In the genomic region with DNA sequence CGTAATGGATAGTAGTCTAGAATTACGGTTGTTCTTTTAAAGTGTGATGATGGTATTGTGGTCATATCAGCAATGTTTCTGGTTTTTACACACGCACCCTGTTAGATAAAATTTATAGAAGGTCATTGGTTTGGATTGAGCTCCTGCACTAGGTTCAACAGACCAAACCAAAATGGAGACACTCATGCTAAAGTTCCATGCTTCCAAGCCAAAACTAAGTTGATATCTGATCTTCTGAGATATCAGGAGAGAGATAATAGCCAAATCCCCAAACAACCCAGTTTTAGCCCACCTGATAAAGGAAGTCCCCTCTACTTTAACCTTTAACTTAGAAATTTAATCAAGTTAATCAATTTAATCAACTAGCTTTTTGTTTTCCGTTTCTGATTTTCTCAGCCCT, we compare ENCODE assay signal across 1 cellular context.
TF ChIP-seq lines count a peak whose summit lies in the region.

No MANE protein-coding gene starts in this region.

TF ChIP-seq in K562, 482 proteins besides CTCF, POLR2A, EP300 and RAD21 (continued from another document and continues in another):
- TF ChIP-seq, protein P1, sequence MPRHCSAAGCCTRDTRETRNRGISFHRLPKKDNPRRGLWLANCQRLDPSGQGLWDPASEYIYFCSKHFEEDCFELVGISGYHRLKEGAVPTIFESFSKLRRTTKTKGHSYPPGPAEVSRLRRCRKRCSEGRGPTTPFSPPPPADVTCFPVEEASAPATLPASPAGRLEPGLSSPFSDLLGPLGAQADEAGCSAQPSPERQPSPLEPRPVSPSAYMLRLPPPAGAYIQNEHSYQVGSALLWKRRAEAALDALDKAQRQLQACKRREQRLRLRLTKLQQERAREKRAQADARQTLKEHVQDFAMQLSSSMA (CRISPR knock-in tag; IDR thresholded peaks at IDR 0.05): no peak
- TF ChIP-seq, protein P2, sequence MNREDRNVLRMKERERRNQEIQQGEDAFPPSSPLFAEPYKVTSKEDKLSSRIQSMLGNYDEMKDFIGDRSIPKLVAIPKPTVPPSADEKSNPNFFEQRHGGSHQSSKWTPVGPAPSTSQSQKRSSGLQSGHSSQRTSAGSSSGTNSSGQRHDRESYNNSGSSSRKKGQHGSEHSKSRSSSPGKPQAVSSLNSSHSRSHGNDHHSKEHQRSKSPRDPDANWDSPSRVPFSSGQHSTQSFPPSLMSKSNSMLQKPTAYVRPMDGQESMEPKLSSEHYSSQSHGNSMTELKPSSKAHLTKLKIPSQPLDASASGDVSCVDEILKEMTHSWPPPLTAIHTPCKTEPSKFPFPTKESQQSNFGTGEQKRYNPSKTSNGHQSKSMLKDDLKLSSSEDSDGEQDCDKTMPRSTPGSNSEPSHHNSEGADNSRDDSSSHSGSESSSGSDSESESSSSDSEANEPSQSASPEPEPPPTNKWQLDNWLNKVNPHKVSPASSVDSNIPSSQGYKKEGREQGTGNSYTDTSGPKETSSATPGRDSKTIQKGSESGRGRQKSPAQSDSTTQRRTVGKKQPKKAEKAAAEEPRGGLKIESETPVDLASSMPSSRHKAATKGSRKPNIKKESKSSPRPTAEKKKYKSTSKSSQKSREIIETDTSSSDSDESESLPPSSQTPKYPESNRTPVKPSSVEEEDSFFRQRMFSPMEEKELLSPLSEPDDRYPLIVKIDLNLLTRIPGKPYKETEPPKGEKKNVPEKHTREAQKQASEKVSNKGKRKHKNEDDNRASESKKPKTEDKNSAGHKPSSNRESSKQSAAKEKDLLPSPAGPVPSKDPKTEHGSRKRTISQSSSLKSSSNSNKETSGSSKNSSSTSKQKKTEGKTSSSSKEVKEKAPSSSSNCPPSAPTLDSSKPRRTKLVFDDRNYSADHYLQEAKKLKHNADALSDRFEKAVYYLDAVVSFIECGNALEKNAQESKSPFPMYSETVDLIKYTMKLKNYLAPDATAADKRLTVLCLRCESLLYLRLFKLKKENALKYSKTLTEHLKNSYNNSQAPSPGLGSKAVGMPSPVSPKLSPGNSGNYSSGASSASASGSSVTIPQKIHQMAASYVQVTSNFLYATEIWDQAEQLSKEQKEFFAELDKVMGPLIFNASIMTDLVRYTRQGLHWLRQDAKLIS (CRISPR knock-in tag; IDR thresholded peaks at IDR 0.05): no peak
- TF ChIP-seq HSF4 (CRISPR knock-in tag; IDR thresholded peaks at IDR 0.05; ENCODE audit: borderline replicate concordance) (peak; percentile 54; the same call in 1 of the 2 replicates), ZFP1 (CRISPR knock-in tag; IDR thresholded peaks at IDR 0.05) (0 out of 2 replicates have a peak, but pooled peaks have one; percentile 52), ZNF79 (CRISPR knock-in tag; IDR thresholded peaks at IDR 0.05; ENCODE audit: low read depth) (peak; percentile 81; the same call in 1 of the 2 replicates), RUNX1 (IDR thresholded peaks at IDR 0.05; ENCODE audit: low read depth) (no peak), DMBX1 (CRISPR knock-in tag; IDR thresholded peaks at IDR 0.05; ENCODE audit: borderline replicate concordance) (peak; percentile 96), PTRF (tag; IDR thresholded peaks at IDR 0.05) (peak; percentile 88), HMGXB4 (CRISPR knock-in tag; IDR thresholded peaks at IDR 0.05) (no peak), ZNF57 (CRISPR knock-in tag; IDR thresholded peaks at IDR 0.05) (0 out of 2 replicates have a peak, but pooled peaks have one; percentile 72), POLR2H (tag; IDR thresholded peaks at IDR 0.05; ENCODE audit: low read depth) (peak; percentile 46), ZNF609 (CRISPR knock-in tag; IDR thresholded peaks at IDR 0.05; ENCODE audit: borderline replicate concordance) (no peak), ELK1 (CRISPR knock-in tag; IDR thresholded peaks at IDR 0.05) (no peak), ZNF740 (CRISPR knock-in tag; IDR thresholded peaks at IDR 0.05) (no peak), ZNF740 (tag; IDR thresholded peaks at IDR 0.05) (peak in 1 of 2 experiments; percentile 94; a peak in 2 of 4 replicates), CREB3L1 (IDR thresholded peaks at IDR 0.05; ENCODE audit: borderline replicate concordance, low read depth) (no peak), ILF3 (IDR thresholded peaks at IDR 0.05; ENCODE audit: borderline replicate concordance) (no peak), PRMT5 (CRISPR knock-in tag; IDR thresholded peaks at IDR 0.05) (no peak), ZBTB17 (CRISPR knock-in tag; IDR thresholded peaks at IDR 0.05) (peak; percentile 58; the same call in 1 of the 2 replicates), BCL6 (CRISPR knock-in tag; IDR thresholded peaks at IDR 0.05) (peak; percentile 64), CREM (IDR thresholded peaks at IDR 0.05; ENCODE audit: low read depth) (no peak), HOXB6 (CRISPR knock-in tag; IDR thresholded peaks at IDR 0.05; ENCODE audit: borderline replicate concordance) (no peak), STAT5B (CRISPR knock-in tag; IDR thresholded peaks at IDR 0.05) (0 out of 2 replicates have a peak, but pooled peaks have one; percentile 9), GTF2A2 (tag; IDR thresholded peaks at IDR 0.05) (peak; percentile 84), THRB (CRISPR knock-in tag; conservative IDR thresholded peaks at IDR 0.05) (peak; percentile 68; the same call in 1 of the 2 replicates)
- TF ChIP-seq, protein P3, sequence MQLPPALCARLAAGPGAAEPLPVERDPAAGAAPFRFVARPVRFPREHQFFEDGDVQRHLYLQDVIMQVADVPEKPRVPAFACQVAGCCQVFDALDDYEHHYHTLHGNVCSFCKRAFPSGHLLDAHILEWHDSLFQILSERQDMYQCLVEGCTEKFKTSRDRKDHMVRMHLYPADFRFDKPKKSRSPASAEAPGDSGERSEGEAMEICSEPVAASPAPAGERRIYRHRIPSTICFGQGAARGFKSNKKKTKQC (CRISPR knock-in tag; IDR thresholded peaks at IDR 0.05): no peak
- TF ChIP-seq, protein P4, sequence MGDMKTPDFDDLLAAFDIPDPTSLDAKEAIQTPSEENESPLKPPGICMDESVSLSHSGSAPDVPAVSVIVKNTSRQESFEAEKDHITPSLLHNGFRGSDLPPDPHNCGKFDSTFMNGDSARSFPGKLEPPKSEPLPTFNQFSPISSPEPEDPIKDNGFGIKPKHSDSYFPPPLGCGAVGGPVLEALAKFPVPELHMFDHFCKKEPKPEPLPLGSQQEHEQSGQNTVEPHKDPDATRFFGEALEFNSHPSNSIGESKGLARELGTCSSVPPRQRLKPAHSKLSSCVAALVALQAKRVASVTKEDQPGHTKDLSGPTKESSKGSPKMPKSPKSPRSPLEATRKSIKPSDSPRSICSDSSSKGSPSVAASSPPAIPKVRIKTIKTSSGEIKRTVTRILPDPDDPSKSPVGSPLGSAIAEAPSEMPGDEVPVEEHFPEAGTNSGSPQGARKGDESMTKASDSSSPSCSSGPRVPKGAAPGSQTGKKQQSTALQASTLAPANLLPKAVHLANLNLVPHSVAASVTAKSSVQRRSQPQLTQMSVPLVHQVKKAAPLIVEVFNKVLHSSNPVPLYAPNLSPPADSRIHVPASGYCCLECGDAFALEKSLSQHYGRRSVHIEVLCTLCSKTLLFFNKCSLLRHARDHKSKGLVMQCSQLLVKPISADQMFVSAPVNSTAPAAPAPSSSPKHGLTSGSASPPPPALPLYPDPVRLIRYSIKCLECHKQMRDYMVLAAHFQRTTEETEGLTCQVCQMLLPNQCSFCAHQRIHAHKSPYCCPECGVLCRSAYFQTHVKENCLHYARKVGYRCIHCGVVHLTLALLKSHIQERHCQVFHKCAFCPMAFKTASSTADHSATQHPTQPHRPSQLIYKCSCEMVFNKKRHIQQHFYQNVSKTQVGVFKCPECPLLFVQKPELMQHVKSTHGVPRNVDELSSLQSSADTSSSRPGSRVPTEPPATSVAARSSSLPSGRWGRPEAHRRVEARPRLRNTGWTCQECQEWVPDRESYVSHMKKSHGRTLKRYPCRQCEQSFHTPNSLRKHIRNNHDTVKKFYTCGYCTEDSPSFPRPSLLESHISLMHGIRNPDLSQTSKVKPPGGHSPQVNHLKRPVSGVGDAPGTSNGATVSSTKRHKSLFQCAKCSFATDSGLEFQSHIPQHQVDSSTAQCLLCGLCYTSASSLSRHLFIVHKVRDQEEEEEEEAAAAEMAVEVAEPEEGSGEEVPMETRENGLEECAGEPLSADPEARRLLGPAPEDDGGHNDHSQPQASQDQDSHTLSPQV (IDR thresholded peaks at IDR 0.05): peak; percentile 99
- TF ChIP-seq, protein P5, sequence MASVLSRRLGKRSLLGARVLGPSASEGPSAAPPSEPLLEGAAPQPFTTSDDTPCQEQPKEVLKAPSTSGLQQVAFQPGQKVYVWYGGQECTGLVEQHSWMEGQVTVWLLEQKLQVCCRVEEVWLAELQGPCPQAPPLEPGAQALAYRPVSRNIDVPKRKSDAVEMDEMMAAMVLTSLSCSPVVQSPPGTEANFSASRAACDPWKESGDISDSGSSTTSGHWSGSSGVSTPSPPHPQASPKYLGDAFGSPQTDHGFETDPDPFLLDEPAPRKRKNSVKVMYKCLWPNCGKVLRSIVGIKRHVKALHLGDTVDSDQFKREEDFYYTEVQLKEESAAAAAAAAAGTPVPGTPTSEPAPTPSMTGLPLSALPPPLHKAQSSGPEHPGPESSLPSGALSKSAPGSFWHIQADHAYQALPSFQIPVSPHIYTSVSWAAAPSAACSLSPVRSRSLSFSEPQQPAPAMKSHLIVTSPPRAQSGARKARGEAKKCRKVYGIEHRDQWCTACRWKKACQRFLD (CRISPR knock-in tag; IDR thresholded peaks at IDR 0.05): peak; percentile 97
